7 cellular contexts compared by ENCODE assay signal in the genomic region with DNA sequence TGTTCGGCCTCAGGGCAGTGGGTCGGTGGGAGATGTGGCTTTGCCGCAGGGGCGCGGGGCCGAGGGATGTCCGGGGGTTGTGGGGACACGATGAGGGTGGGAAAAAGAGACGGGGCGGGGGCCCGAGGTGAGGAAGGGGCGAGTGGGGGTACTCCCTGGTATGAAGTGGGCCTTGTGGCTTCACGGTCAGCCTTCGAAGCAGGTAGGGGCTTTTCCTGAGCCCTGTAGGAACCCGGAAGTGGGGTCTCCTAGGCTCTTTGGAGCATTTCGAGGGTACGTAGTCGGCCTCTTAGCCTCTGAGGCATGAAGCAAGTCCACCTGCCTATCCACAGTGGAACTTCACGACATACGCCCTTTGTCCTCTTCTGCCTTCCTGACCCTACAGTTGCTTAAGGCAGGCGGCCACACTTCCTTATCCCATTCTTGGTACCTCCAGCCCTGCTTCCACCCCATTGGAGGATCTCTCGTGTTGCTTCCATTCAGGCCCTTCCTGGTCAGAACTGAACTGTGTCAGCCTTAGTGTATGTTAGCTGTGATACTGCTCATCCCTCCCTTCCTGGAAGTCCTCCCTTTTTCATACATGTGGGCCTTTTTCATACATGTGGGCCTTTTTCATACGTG. TPM values are rescaled to one million over a fixed set of nuclear protein-coding genes. Genes with fewer than 3 reads are reported as not detected.
DNase-seq lines count a peak whose midpoint lies in the region; ATAC-seq, FAIRE-seq and TF ChIP-seq lines count a peak whose summit lies in the region.

No MANE protein-coding gene starts in this region.

- H3K9ac ChIP-seq in Karpas-422 (ENCODE audit: low read length) (peak overlapping the region; percentile 100), parathyroid adenoma (peak overlapping the region; percentile 92)

- H3K36me3 Mint-ChIP-seq in activated T-helper 1 cell treated with anti-CD3 and anti-CD28 coated beads, Interleukin-12 subunit alpha, Interleukin-12 subunit beta, Interleukin-2, Interleukin-4 antibody, amounts not matched to agents 30 ng/mL and 10 ng/mL and 1 ng/mL, durations not matched to agents 14 hours and 24 hours and 36 hours (ENCODE audit: low read depth): peaks cover 51% of the 10 kb centered on the region

- no peak for DNase-seq in GM12891 (ENCODE audit: insufficient read length, low spot score)
- peak; percentile 68 for DNase-seq in Karpas-422
- DNase-seq in activated T-helper 1 cell treated with anti-CD3 and anti-CD28 coated beads, Interleukin-12 subunit alpha, Interleukin-12 subunit beta, Interleukin-2, Interleukin-4 antibody, amounts not matched to agents 30 ng/mL and 10 ng/mL and 1 ng/mL, durations not matched to agents 14 hours and 24 hours and 36 hours (ENCODE audit: low spot score): peak; percentile 22
- DNase-seq in foreskin melanocyte: peak; percentile 38
- DNase-seq in NCI-H82 (lab: John Stamatoyannopoulos, UW): no peak

- H3K4me1 ChIP-seq in Karpas-422 (ENCODE audit: low read length) (peaks cover 30% of the 10 kb centered on the region), parathyroid adenoma (peaks cover 15% of the 10 kb centered on the region)

- peak overlapping the region; percentile 73; the same call in 1 of the 2 replicates for H2AFZ ChIP-seq in Karpas-422 (ENCODE audit: low read length)
- peak overlapping the region; percentile 84 for H2AFZ ChIP-seq in parathyroid adenoma

- H3K27ac ChIP-seq in Karpas-422 (ENCODE audit: low read length) (peak overlapping the region; percentile 93), parathyroid adenoma (peak overlapping the region; percentile 90)

- H3K27ac Mint-ChIP-seq in activated T-helper 1 cell treated with anti-CD3 and anti-CD28 coated beads, Interleukin-12 subunit alpha, Interleukin-12 subunit beta, Interleukin-2, Interleukin-4 antibody, amounts not matched to agents 30 ng/mL and 10 ng/mL and 1 ng/mL, durations not matched to agents 14 hours and 24 hours and 36 hours: peak overlapping the region; percentile 100

- ATAC-seq in GM21576 (IDR thresholded peaks at IDR 0.05; ENCODE audit: unreplicated experiment): no peak

- intact Hi-C loops in activated T-helper 1 cell treated with anti-CD3 and anti-CD28 coated beads, Interleukin-12 subunit alpha, Interleukin-12 subunit beta, Interleukin-2, Interleukin-4 antibody, amounts not matched to agents 30 ng/mL and 10 ng/mL and 1 ng/mL, durations not matched to agents 14 hours and 24 hours and 36 hours (cut with micrococcal nuclease): loop anchor here (1.0 to 5.0 kb wide), 8 partner anchors 52 to 831 kb away; partner anchors contain the start of genes BRK1, CRELD1, EMC3 and PRRT3

- no peaks in the 10 kb centered on the region for H3K9me3 Mint-ChIP-seq in activated T-helper 1 cell treated with anti-CD3 and anti-CD28 coated beads, Interleukin-12 subunit alpha, Interleukin-12 subunit beta, Interleukin-2, Interleukin-4 antibody, amounts not matched to agents 30 ng/mL and 10 ng/mL and 1 ng/mL, durations not matched to agents 14 hours and 24 hours and 36 hours

- H3K4me3 Mint-ChIP-seq in activated T-helper 1 cell treated with anti-CD3 and anti-CD28 coated beads, Interleukin-12 subunit alpha, Interleukin-12 subunit beta, Interleukin-2, Interleukin-4 antibody, amounts not matched to agents 30 ng/mL and 10 ng/mL and 1 ng/mL, durations not matched to agents 14 hours and 24 hours and 36 hours: peak overlapping the region; percentile 99

- TF ChIP-seq POLR2A in GM12891 (IDR thresholded peaks at IDR 0.05; ENCODE audit: low read depth, low read length): peak; percentile 88

- FAIRE-seq in GM12891 (lab: Jason Lieb, UNC): peak; percentile 35

- H3K27me3 ChIP-seq in Karpas-422 (ENCODE audit: low read length): no peaks in the 10 kb centered on the region
- no peaks in the 10 kb centered on the region for H3K27me3 ChIP-seq in parathyroid adenoma (ENCODE audit: control insufficient read depth, insufficient read depth, low read length)

- H3K79me2 ChIP-seq in Karpas-422 (ENCODE audit: low read length) (peaks cover 70% of the 10 kb centered on the region), parathyroid adenoma (peaks cover 41% of the 10 kb centered on the region)

- H3K9me3 ChIP-seq in Karpas-422 (ENCODE audit: low read length) (no peaks in the 10 kb centered on the region), parathyroid adenoma (ENCODE audit: control insufficient read depth, low read length) (no peaks in the 10 kb centered on the region)

- peaks cover 21% of the 10 kb centered on the region; the same call in 1 of the 2 replicates for H4K20me1 ChIP-seq in Karpas-422 (ENCODE audit: insufficient read depth, low read depth, low read length)

- TF ChIP-seq CTCF in parathyroid adenoma (IDR thresholded peaks at IDR 0.05): no peak

- H3K4me3 ChIP-seq in Karpas-422 (ENCODE audit: low read length): peak overlapping the region; percentile 91
- H3K4me3 ChIP-seq in parathyroid adenoma (ENCODE audit: low read depth, low read length): peak overlapping the region; percentile 92

- H3K4me2 ChIP-seq in Karpas-422 (ENCODE audit: low read depth, low read length, poor library complexity, severe bottlenecking): peak overlapping the region; percentile 100
- H3K4me2 ChIP-seq in parathyroid adenoma (ENCODE audit: low read length): peak overlapping the region; percentile 90

- H3K36me3 ChIP-seq in Karpas-422 (ENCODE audit: insufficient read depth, low read length) (peaks cover 34% of the 10 kb centered on the region), parathyroid adenoma (ENCODE audit: control insufficient read depth, insufficient read depth, low read length) (no peaks in the 10 kb centered on the region)

- H3K27me3 Mint-ChIP-seq in activated T-helper 1 cell treated with anti-CD3 and anti-CD28 coated beads, Interleukin-12 subunit alpha, Interleukin-12 subunit beta, Interleukin-2, Interleukin-4 antibody, amounts not matched to agents 30 ng/mL and 10 ng/mL and 1 ng/mL, durations not matched to agents 14 hours and 24 hours and 36 hours (ENCODE audit: insufficient read depth): no peaks in the 10 kb centered on the region

- no peaks in the 10 kb centered on the region for H3K9me2 ChIP-seq in Karpas-422 (replicated peaks; ENCODE audit: insufficient read depth, low read length)

- H3K4me1 Mint-ChIP-seq in activated T-helper 1 cell treated with anti-CD3 and anti-CD28 coated beads, Interleukin-12 subunit alpha, Interleukin-12 subunit beta, Interleukin-2, Interleukin-4 antibody, amounts not matched to agents 30 ng/mL and 10 ng/mL and 1 ng/mL, durations not matched to agents 14 hours and 24 hours and 36 hours (ENCODE audit: low read depth): peaks cover 54% of the 10 kb centered on the region

TF ChIP-seq in GM12891, 5 proteins besides CTCF, POLR2A, EP300 and RAD21:
- TF ChIP-seq POLR2AphosphoS5 (IDR thresholded peaks at IDR 0.05; ENCODE audit: low read depth, low read length): peak; percentile 76
- TF ChIP-seq TAF1 (IDR thresholded peaks at IDR 0.05; ENCODE audit: low read depth, low read length): no peak; the same call in 1 of the 2 replicates

RNA-seq across cellular contexts. Expression of gene ARPC4, which starts 0.4 kb away (rescaled TPM):
- polyA plus RNA-seq in GM12891 (2012; ENCODE audit: low read depth, missing spikeins): 296 TPM
- 102 and 123 TPM in 2 replicates for total RNA-seq in Karpas-422 (2014; rRNA removed; shearing (Covaris generic); ENCODE audit: low replicate concordance)
- total RNA-seq in activated T-helper 1 cell treated with anti-CD3 and anti-CD28 coated beads, Interleukin-12 subunit alpha, Interleukin-12 subunit beta, Interleukin-2, Interleukin-4 antibody, amounts not matched to agents 30 ng/mL and 10 ng/mL and 1 ng/mL, durations not matched to agents 14 hours and 24 hours and 36 hours: 268 and 273 TPM in 2 replicates

RNA-seq across cellular contexts. Expression of gene TADA3, which starts 1.0 kb away (rescaled TPM):
- 34.8 TPM for polyA plus RNA-seq in GM12891 (2012; ENCODE audit: low read depth, missing spikeins)
- total RNA-seq in Karpas-422 (2014; rRNA removed; shearing (Covaris generic); ENCODE audit: low replicate concordance): 80.2 and 122 TPM in 2 replicates
- 63.4 and 63.6 TPM in 2 replicates for total RNA-seq in activated T-helper 1 cell treated with anti-CD3 and anti-CD28 coated beads, Interleukin-12 subunit alpha, Interleukin-12 subunit beta, Interleukin-2, Interleukin-4 antibody, amounts not matched to agents 30 ng/mL and 10 ng/mL and 1 ng/mL, durations not matched to agents 14 hours and 24 hours and 36 hours

RNA-seq across cellular contexts. Expression of gene TTLL3, which starts 16.8 kb away (rescaled TPM):
- 17.3 TPM for polyA plus RNA-seq in GM12891 (2012; ENCODE audit: low read depth, missing spikeins)
- total RNA-seq in Karpas-422 (2014; rRNA removed; shearing (Covaris generic); ENCODE audit: low replicate concordance): 79.3 and 84.6 TPM in 2 replicates
- 26.5 and 33.6 TPM in 2 replicates for total RNA-seq in activated T-helper 1 cell treated with anti-CD3 and anti-CD28 coated beads, Interleukin-12 subunit alpha, Interleukin-12 subunit beta, Interleukin-2, Interleukin-4 antibody, amounts not matched to agents 30 ng/mL and 10 ng/mL and 1 ng/mL, durations not matched to agents 14 hours and 24 hours and 36 hours

RNA-seq across cellular contexts. Expression of gene CAMK1, which starts 23.5 kb away (rescaled TPM):
- 0.53 TPM for polyA plus RNA-seq in GM12891 (2012; ENCODE audit: low read depth, missing spikeins)
- total RNA-seq in Karpas-422 (2014; rRNA removed; shearing (Covaris generic); ENCODE audit: low replicate concordance): 41.6 and 86.6 TPM in 2 replicates
- 55.0 and 57.8 TPM in 2 replicates for total RNA-seq in activated T-helper 1 cell treated with anti-CD3 and anti-CD28 coated beads, Interleukin-12 subunit alpha, Interleukin-12 subunit beta, Interleukin-2, Interleukin-4 antibody, amounts not matched to agents 30 ng/mL and 10 ng/mL and 1 ng/mL, durations not matched to agents 14 hours and 24 hours and 36 hours

RNA-seq across cellular contexts. Expression of gene OGG1, which starts 43.5 kb away (rescaled TPM):
- polyA plus RNA-seq in GM12891 (2012; ENCODE audit: low read depth, missing spikeins): 10.0 TPM
- total RNA-seq in Karpas-422 (2014; rRNA removed; shearing (Covaris generic); ENCODE audit: low replicate concordance): 22.1 and 48.7 TPM in 2 replicates
- total RNA-seq in activated T-helper 1 cell treated with anti-CD3 and anti-CD28 coated beads, Interleukin-12 subunit alpha, Interleukin-12 subunit beta, Interleukin-2, Interleukin-4 antibody, amounts not matched to agents 30 ng/mL and 10 ng/mL and 1 ng/mL, durations not matched to agents 14 hours and 24 hours and 36 hours: 40.2 and 40.6 TPM in 2 replicates

Comparison
In these comparisons a context has a peak if more than half of its experiments do, and no peak if none do; other contexts are left out.
1. DNase-seq: peak in Karpas-422 (single experiment), activated T-helper 1 cell treated with anti-CD3 and anti-CD28 coated beads, Interleukin-12 subunit alpha, Interleukin-12 subunit beta, Interleukin-2, Interleukin-4 antibody, amounts not matched to agents 30 ng/mL and 10 ng/mL and 1 ng/mL, durations not matched to agents 14 hours and 24 hours and 36 hours (single experiment) and foreskin melanocyte (single experiment); none in GM12891 (single experiment) and NCI-H82 (single experiment).